In the genomic region with DNA sequence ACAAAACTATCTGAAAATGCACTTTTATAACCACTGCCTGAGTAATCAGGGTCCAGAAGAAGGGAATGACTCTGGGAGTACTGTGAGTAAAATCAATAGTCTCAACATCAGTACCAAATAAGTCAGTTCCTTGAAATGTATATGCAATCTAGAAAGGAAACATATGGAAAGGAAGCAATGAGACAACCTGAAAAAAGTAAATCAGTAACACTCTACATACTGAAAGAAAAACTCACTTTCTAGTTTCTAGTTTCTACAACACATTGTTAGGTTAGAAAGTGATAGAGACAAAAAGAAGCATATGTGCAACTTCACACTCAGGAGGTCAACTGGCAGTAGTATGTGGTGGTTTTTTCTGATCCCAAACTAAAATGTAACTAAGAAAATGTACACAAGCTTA, we compare ENCODE assay signal across 14 cellular contexts.
DNase-seq lines count a peak whose midpoint lies in the region; ATAC-seq, FAIRE-seq and TF ChIP-seq lines count a peak whose summit lies in the region.
"Had no signal": no experiment of that assay in that cellular context is flagged by ENCODE, and none has a peak within 500 bp of the region (broad histone marks: within the 10 kb centered on the region; RNA-seq: fewer than 3 reads in every experiment).

No MANE protein-coding gene starts in this region.

- H3K27me3 ChIP-seq in astrocyte (ENCODE audit: insufficient read depth, low read length) = no peaks in the 10 kb centered on the region
- no peaks in the 10 kb centered on the region for H3K27me3 ChIP-seq in right cardiac atrium (ENCODE audit: control insufficient read depth, insufficient read depth)
- H3K27me3 ChIP-seq: brain microvascular endothelial cell had no signal

- CTCF ChIA-PET in activated CD8-positive, alpha-beta memory T cell treated with anti-CD3 and anti-CD28 coated beads, Interleukin-2, amount 10 ng/mL, durations not matched to agents 7 days and 5 days (lab: Charles Lee) = no interaction called here

- no peak for FAIRE-seq in astrocyte (lab: Jason Lieb, UNC)

- H3K4me1 Mint-ChIP-seq in astrocyte (ENCODE audit: low read depth, unreplicated experiment) = peaks cover 36% of the 10 kb centered on the region
- H3K4me1 Mint-ChIP-seq in activated CD8-positive, alpha-beta memory T cell treated with anti-CD3 and anti-CD28 coated beads, Interleukin-2, amount 10 ng/mL, durations not matched to agents 7 days and 5 days = no peaks in the 10 kb centered on the region
- H3K4me1 Mint-ChIP-seq: CD8-positive, alpha-beta memory T cell; immature natural killer cell had no signal

- H3K9me3 Mint-ChIP-seq in astrocyte (ENCODE audit: unreplicated experiment) = peaks cover 2% of the 10 kb centered on the region
- no peaks in the 10 kb centered on the region for H3K9me3 Mint-ChIP-seq in activated CD8-positive, alpha-beta memory T cell treated with anti-CD3 and anti-CD28 coated beads, Interleukin-2, amount 10 ng/mL, durations not matched to agents 7 days and 5 days (ENCODE audit: low read depth)

- H3K4me1 ChIP-seq in astrocyte (ENCODE audit: insufficient read depth, low read length) (peaks cover 6% of the 10 kb centered on the region), right cardiac atrium (ENCODE audit: control insufficient read depth, insufficient read depth, low read length) (no peaks in the 10 kb centered on the region)

- intact Hi-C loops in right cardiac atrium (cut with DNase I) = no loop called here

- H3K79me2 ChIP-seq in astrocyte (ENCODE audit: insufficient read depth, low read length) = no peaks in the 10 kb centered on the region

- no peaks in the 10 kb centered on the region for H3K27me3 Mint-ChIP-seq in astrocyte (ENCODE audit: low read depth, unreplicated experiment)
- no peaks in the 10 kb centered on the region for H3K27me3 Mint-ChIP-seq in activated CD8-positive, alpha-beta memory T cell treated with anti-CD3 and anti-CD28 coated beads, Interleukin-2, amount 10 ng/mL, durations not matched to agents 7 days and 5 days
- H3K27me3 Mint-ChIP-seq: CD8-positive, alpha-beta memory T cell had no signal

- DNase-seq in astrocyte (ENCODE audit: low read depth) = no peak
- DNase-seq in germinal center (ENCODE audit: low spot score) = no peak
- DNase-seq in right cardiac atrium = no peak
- no peak for DNase-seq in activated CD8-positive, alpha-beta memory T cell treated with anti-CD3 and anti-CD28 coated beads, Interleukin-2, amount 10 ng/mL, durations not matched to agents 7 days and 5 days
- DNase-seq in T-helper 1 cell = no peak
- DNase-seq: brain microvascular endothelial cell; CD8-positive, alpha-beta memory T cell; immature natural killer cell; NCI-H510A treated with DMSO at 0.1 percent for 48 hours; SHP77 treated with DMSO at 0.1 percent for 48 hours had no signal

- no peaks in the 10 kb centered on the region for H3K9me3 ChIP-seq in astrocyte (ENCODE audit: insufficient read depth, low read depth, low read length)
- H3K9me3 ChIP-seq in right cardiac atrium (ENCODE audit: control insufficient read depth, low read length) = no peaks in the 10 kb centered on the region

- no peak overlapping the region for H3K9ac ChIP-seq in astrocyte (ENCODE audit: low read length)

- no peak overlapping the region for H3K4me2 ChIP-seq in astrocyte (ENCODE audit: low read length)

- no peak for TF ChIP-seq CTCF in astrocyte (IDR thresholded peaks at IDR 0.05; ENCODE audit: insufficient read depth, low read depth, low read length)

- H4K20me1 ChIP-seq in astrocyte (ENCODE audit: insufficient read depth, low read length) = no peaks in the 10 kb centered on the region

- peak overlapping the region; percentile 49 for H3K27ac Mint-ChIP-seq in astrocyte (ENCODE audit: unreplicated experiment)
- H3K27ac Mint-ChIP-seq in activated CD8-positive, alpha-beta memory T cell treated with anti-CD3 and anti-CD28 coated beads, Interleukin-2, amount 10 ng/mL, durations not matched to agents 7 days and 5 days = no peak overlapping the region
- H3K27ac Mint-ChIP-seq: CD8-positive, alpha-beta memory T cell; immature natural killer cell had no signal

- ATAC-seq in GM19023 (IDR thresholded peaks at IDR 0.05; ENCODE audit: unreplicated experiment) = peak; percentile 47
- ATAC-seq in GM21619 (IDR thresholded peaks at IDR 0.05; ENCODE audit: unreplicated experiment) = peak; percentile 99
- peak; percentile 87 for ATAC-seq in HG03066 (IDR thresholded peaks at IDR 0.05; ENCODE audit: low read depth, unreplicated experiment)
- no peak for ATAC-seq in right cardiac atrium
- no peak for ATAC-seq in activated CD8-positive, alpha-beta memory T cell treated with anti-CD3 and anti-CD28 coated beads, Interleukin-2, amount 10 ng/mL, durations not matched to agents 7 days and 5 days
- ATAC-seq: sciatic nerve had no signal

- no peaks in the 10 kb centered on the region for H3K36me3 Mint-ChIP-seq in astrocyte (ENCODE audit: low read depth, unreplicated experiment)
- no peaks in the 10 kb centered on the region for H3K36me3 Mint-ChIP-seq in activated CD8-positive, alpha-beta memory T cell treated with anti-CD3 and anti-CD28 coated beads, Interleukin-2, amount 10 ng/mL, durations not matched to agents 7 days and 5 days
- H3K36me3 Mint-ChIP-seq: CD8-positive, alpha-beta memory T cell; immature natural killer cell had no signal

- H3K4me3 Mint-ChIP-seq in astrocyte (ENCODE audit: unreplicated experiment) = no peak overlapping the region
- H3K4me3 Mint-ChIP-seq in activated CD8-positive, alpha-beta memory T cell treated with anti-CD3 and anti-CD28 coated beads, Interleukin-2, amount 10 ng/mL, durations not matched to agents 7 days and 5 days = no peak overlapping the region
- H3K4me3 Mint-ChIP-seq: immature natural killer cell had no signal

- H3K27ac ChIP-seq in astrocyte (ENCODE audit: low read depth, low read length) (no peak overlapping the region), right cardiac atrium (ENCODE audit: low read length) (no peak overlapping the region)
- H3K27ac ChIP-seq: brain microvascular endothelial cell had no signal

- H2AFZ ChIP-seq in astrocyte (ENCODE audit: low read depth, low read length) = no peak overlapping the region

- H3K4me3 ChIP-seq in astrocyte (ENCODE audit: insufficient read depth, low read depth, low read length) (no peak overlapping the region), right cardiac atrium (ENCODE audit: low read length) (no peak overlapping the region)

- H3K36me3 ChIP-seq in astrocyte (ENCODE audit: insufficient read depth, low read length) = no peaks in the 10 kb centered on the region
- H3K36me3 ChIP-seq: brain microvascular endothelial cell had no signal

Comparison
In these comparisons a context has a peak if more than half of its experiments do, and no peak if none do; other contexts are left out.
1. ATAC-seq: peak in GM19023 (single experiment), GM21619 (single experiment) and HG03066 (single experiment); none in right cardiac atrium (0 of 2) and activated CD8-positive, alpha-beta memory T cell treated with anti-CD3 and anti-CD28 coated beads, Interleukin-2, amount 10 ng/mL, durations not matched to agents 7 days and 5 days (single experiment).